ENCODE assay signal across 28 cellular contexts in the genomic region with DNA sequence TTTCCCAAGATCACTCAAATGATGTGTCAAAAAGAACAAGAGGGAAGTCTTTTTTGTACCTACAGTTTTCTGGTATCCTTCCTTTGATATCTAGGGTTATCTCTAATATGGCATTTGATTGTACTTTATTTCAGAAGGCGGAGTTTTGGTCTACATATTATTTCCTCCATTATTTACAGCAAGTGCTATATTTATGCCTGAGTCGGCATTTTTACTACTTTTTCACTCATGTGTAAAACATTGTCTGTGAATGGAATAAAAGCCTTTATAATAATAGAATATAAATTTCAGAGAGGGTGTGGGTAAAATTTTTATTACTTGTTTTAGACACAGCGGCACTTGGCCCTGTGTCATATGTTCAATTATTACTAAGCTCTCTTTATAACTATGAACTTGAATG.
"Had no signal": no experiment of that assay in that cellular context is flagged by ENCODE, and none has a peak within 500 bp of the region (broad histone marks: within the 10 kb centered on the region; RNA-seq: fewer than 3 reads in every experiment).

No MANE protein-coding gene starts in this region.

- DNase-seq: dermis blood vessel endothelial cell; dorsolateral prefrontal cortex; effector CD4-positive, alpha-beta T cell; effector memory CD4-positive, alpha-beta T cell; endodermal cell; erythroblast; esophagus squamous epithelium; foreskin fibroblast; foreskin melanocyte; gastrocnemius medialis; glutamatergic neuron; head of caudate nucleus; heart right ventricle; hippocampal formation; left cardiac atrium; left lung; left ventricle myocardium superior; lower lobe of right lung; mesenchymal stem cell; mucosa of descending colon; naive B cell had no signal

- H3K4me3 ChIP-seq: coronary artery, dorsolateral prefrontal cortex, esophagus squamous epithelium, gastrocnemius medialis, heart right ventricle, left lung, lower lobe of right lung, mucosa of descending colon had no signal

- FAIRE-seq: colon, endometrium, keratinocyte had no signal

- H3K4me1 ChIP-seq: esophagus squamous epithelium, gastrocnemius medialis, heart right ventricle, left lung, lower lobe of right lung had no signal

- ATAC-seq: esophagus mucosa, gastrocnemius medialis, heart right ventricle, left cardiac atrium, left lung, left ventricle myocardium superior, lower lobe of right lung, mucosa of descending colon had no signal

- H3K9me3 Mint-ChIP-seq: endodermal cell had no signal

- H3K4me3 Mint-ChIP-seq: endodermal cell, mesothelial cell of epicardium, naive B cell had no signal

- H3K9me3 ChIP-seq: esophagus squamous epithelium, gastrocnemius medialis, heart right ventricle, left lung, lower lobe of right lung, mucosa of descending colon had no signal

- H3K27me3 ChIP-seq: dorsolateral prefrontal cortex, esophagus squamous epithelium, gastrocnemius medialis, heart right ventricle, left lung had no signal

- H3K4me1 Mint-ChIP-seq: endodermal cell, naive B cell had no signal

- H3K27ac Mint-ChIP-seq: endodermal cell, mesothelial cell of epicardium, naive B cell had no signal

- H3K27me3 Mint-ChIP-seq: naive B cell had no signal

- H3K36me3 ChIP-seq: esophagus squamous epithelium, gastrocnemius medialis, heart right ventricle, left lung, lower lobe of right lung had no signal

- H3K36me3 Mint-ChIP-seq: mesothelial cell of epicardium, naive B cell had no signal

- H3K27ac ChIP-seq: coronary artery, dorsolateral prefrontal cortex, epithelial cell of prostate, esophagus squamous epithelium, gastrocnemius medialis, heart right ventricle, left lung, lower lobe of right lung had no signal
